Comparison of ENCODE assay signal across 10 cellular contexts in the genomic region with DNA sequence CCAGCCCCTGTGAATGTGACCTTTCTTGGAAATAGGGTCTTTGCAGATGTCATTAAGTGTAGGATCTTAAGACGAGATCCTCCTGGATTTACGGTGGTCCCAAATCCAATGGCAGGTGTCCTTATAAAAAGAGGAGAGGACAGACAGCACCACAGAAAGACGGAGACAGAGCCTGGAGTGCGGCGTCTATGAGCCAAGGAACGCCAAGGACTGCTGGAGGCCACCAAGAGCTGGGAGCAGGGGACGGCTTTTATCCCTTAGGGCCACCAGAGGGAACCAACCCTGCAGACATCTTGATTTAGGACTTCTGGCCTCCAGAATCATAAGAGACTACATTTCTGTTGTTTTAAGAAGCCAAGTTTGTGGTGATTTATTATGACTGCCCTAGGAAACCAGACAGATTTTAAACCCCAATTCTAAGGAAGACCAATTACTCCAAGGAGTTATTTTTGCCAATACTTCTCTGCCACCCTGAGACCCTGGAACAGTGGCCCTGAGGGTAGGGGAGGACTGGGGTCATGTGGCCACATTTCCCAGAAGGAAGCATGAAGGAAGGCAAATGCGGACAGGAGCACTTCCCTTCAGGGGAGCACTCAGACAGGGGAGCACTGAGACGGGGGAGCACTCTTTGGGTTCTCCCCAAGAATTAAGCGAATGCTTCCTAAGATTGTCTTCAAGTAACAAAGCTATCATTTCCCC.
DNase-seq lines count a peak whose midpoint lies in the region; ATAC-seq and TF ChIP-seq lines count a peak whose summit lies in the region.
"Had no signal": no experiment of that assay in that cellular context is flagged by ENCODE, and none has a peak within 500 bp of the region (broad histone marks: within the 10 kb centered on the region; RNA-seq: fewer than 3 reads in every experiment).

No MANE protein-coding gene starts in this region.

- peak overlapping the region; percentile 7; the same call in 1 of the 2 replicates for H3K9ac ChIP-seq in BLaER1

- intact Hi-C loops in activated B cell treated with CpG ODN at 0.5 μM for 24 hours (cut with micrococcal nuclease), result loop anchor here (1.0 to 2.0 kb wide), 3 partner anchors 31 to 364 kb away; no protein-coding TSS in a partner anchor
- intact Hi-C loops in activated CD4-positive, alpha-beta T cell treated with anti-CD3 and anti-CD28 coated beads, Interleukin-2, amount 10 ng/mL, durations not matched to agents 24 days and 14 days (cut with micrococcal nuclease), result no loop called here

- H4K20me1 ChIP-seq in BLaER1, result peaks cover 75% of the 10 kb centered on the region

- H3K4me3 ChIP-seq in BLaER1, result no peak overlapping the region
- H3K4me3 ChIP-seq: thyroid gland had no signal

- CTCF ChIA-PET in activated B cell treated with CpG ODN at 0.5 μM for 24 hours (lab: Charles Lee), result interaction anchor here (0.7 to 3.4 kb wide), 9 partner anchors 10 to 365 kb away, joined by 3 to 27 read pairs (median 4); no protein-coding TSS in a partner anchor

- peak; percentile 44 for DNase-seq in HFFc6
- no peak for DNase-seq in activated B cell treated with CpG ODN at 0.5 μM for 24 hours
- peak; percentile 54 for DNase-seq in medulla oblongata (ENCODE audit: extremely low spot score)
- DNase-seq in dedifferentiated amniotic fluid mesenchymal stem cell (ENCODE audit: extremely low spot score), result no peak
- DNase-seq in activated CD4-positive, alpha-beta T cell treated with anti-CD3 and anti-CD28 coated beads, Interleukin-2, amount 10 ng/mL, durations not matched to agents 24 days and 14 days, result no peak
- DNase-seq in activated T-cell treated with anti-CD3 and anti-CD28 coated beads for 4 hours, result no peak
- DNase-seq: NCI-H510A, thyroid gland had no signal

- H3K27ac ChIP-seq in BLaER1, result peak overlapping the region; percentile 33; the same call in 1 of the 2 replicates
- H3K27ac ChIP-seq: thyroid gland had no signal

- H3K36me3 ChIP-seq in BLaER1, result peaks cover 100% of the 10 kb centered on the region

- ATAC-seq in activated B cell treated with CpG ODN at 0.5 μM for 24 hours (ENCODE audit: low read depth), result peak; percentile 57
- no peak for ATAC-seq in GM21717 (IDR thresholded peaks at IDR 0.05; ENCODE audit: unreplicated experiment)

- H3K27me3 Mint-ChIP-seq in HFFc6 (ENCODE audit: insufficient read depth) (peaks cover 8% of the 10 kb centered on the region), activated B cell treated with CpG ODN at 0.5 μM for 24 hours (no peaks in the 10 kb centered on the region)
- H3K27me3 Mint-ChIP-seq in activated CD4-positive, alpha-beta T cell treated with anti-CD3 and anti-CD28 coated beads, Interleukin-2, amount 10 ng/mL, durations not matched to agents 24 days and 14 days, result peaks cover 2% of the 10 kb centered on the region

- H3K4me1 ChIP-seq in BLaER1, result peaks cover 19% of the 10 kb centered on the region
- H3K4me1 ChIP-seq: thyroid gland had no signal

- POLR2A ChIA-PET in activated B cell treated with CpG ODN at 0.5 μM for 24 hours (lab: Charles Lee), result no interaction called here

- H3K27me3 ChIP-seq in BLaER1, result no peaks in the 10 kb centered on the region
- H3K27me3 ChIP-seq: thyroid gland had no signal

- no peak overlapping the region for H3K4me3 Mint-ChIP-seq in HFFc6
- no peak overlapping the region for H3K4me3 Mint-ChIP-seq in activated B cell treated with CpG ODN at 0.5 μM for 24 hours
- H3K4me3 Mint-ChIP-seq in activated CD4-positive, alpha-beta T cell treated with anti-CD3 and anti-CD28 coated beads, Interleukin-2, amount 10 ng/mL, durations not matched to agents 24 days and 14 days, result no peak overlapping the region

- H3K4me1 Mint-ChIP-seq in HFFc6 (ENCODE audit: low read depth) (no peaks in the 10 kb centered on the region; the same call in 1 of the 2 replicates), activated B cell treated with CpG ODN at 0.5 μM for 24 hours (peaks cover 11% of the 10 kb centered on the region)
- H3K4me1 Mint-ChIP-seq in activated CD4-positive, alpha-beta T cell treated with anti-CD3 and anti-CD28 coated beads, Interleukin-2, amount 10 ng/mL, durations not matched to agents 24 days and 14 days, result peaks cover 2% of the 10 kb centered on the region

- H3K27ac Mint-ChIP-seq in HFFc6, result no peak overlapping the region
- H3K27ac Mint-ChIP-seq in activated B cell treated with CpG ODN at 0.5 μM for 24 hours, result no peak overlapping the region
- no peak overlapping the region for H3K27ac Mint-ChIP-seq in activated CD4-positive, alpha-beta T cell treated with anti-CD3 and anti-CD28 coated beads, Interleukin-2, amount 10 ng/mL, durations not matched to agents 24 days and 14 days

- H3K4me2 ChIP-seq in BLaER1, result no peak overlapping the region; the same call in 1 of the 2 replicates

- peak; percentile 72 for TF ChIP-seq CTCF in HFFc6 (IDR thresholded peaks at IDR 0.05)
- TF ChIP-seq CTCF in activated B cell treated with CpG ODN at 0.5 μM for 24 hours (IDR thresholded peaks at IDR 0.05), result no peak

- H3K9me3 Mint-ChIP-seq in HFFc6 (no peaks in the 10 kb centered on the region), activated B cell treated with CpG ODN at 0.5 μM for 24 hours (no peaks in the 10 kb centered on the region)
- no peaks in the 10 kb centered on the region for H3K9me3 Mint-ChIP-seq in activated CD4-positive, alpha-beta T cell treated with anti-CD3 and anti-CD28 coated beads, Interleukin-2, amount 10 ng/mL, durations not matched to agents 24 days and 14 days

- H3K36me3 Mint-ChIP-seq in HFFc6 (ENCODE audit: low read depth) (no peaks in the 10 kb centered on the region), activated B cell treated with CpG ODN at 0.5 μM for 24 hours (ENCODE audit: low read depth) (peaks cover 31% of the 10 kb centered on the region)
- no peaks in the 10 kb centered on the region for H3K36me3 Mint-ChIP-seq in activated CD4-positive, alpha-beta T cell treated with anti-CD3 and anti-CD28 coated beads, Interleukin-2, amount 10 ng/mL, durations not matched to agents 24 days and 14 days (ENCODE audit: low read depth)

- H3K9me3 ChIP-seq in BLaER1, result no peaks in the 10 kb centered on the region
- H3K9me3 ChIP-seq: thyroid gland had no signal

Comparison
In these comparisons a context has a peak if more than half of its experiments do, and no peak if none do; other contexts are left out.
1. DNase-seq: peak in HFFc6 (single experiment) and medulla oblongata (single experiment); none in activated B cell treated with CpG ODN at 0.5 μM for 24 hours (single experiment), dedifferentiated amniotic fluid mesenchymal stem cell (single experiment), activated CD4-positive, alpha-beta T cell treated with anti-CD3 and anti-CD28 coated beads, Interleukin-2, amount 10 ng/mL, durations not matched to agents 24 days and 14 days (single experiment) and activated T-cell treated with anti-CD3 and anti-CD28 coated beads for 4 hours (single experiment).